ENCODE assay signal across 23 cellular contexts in the genomic region with DNA sequence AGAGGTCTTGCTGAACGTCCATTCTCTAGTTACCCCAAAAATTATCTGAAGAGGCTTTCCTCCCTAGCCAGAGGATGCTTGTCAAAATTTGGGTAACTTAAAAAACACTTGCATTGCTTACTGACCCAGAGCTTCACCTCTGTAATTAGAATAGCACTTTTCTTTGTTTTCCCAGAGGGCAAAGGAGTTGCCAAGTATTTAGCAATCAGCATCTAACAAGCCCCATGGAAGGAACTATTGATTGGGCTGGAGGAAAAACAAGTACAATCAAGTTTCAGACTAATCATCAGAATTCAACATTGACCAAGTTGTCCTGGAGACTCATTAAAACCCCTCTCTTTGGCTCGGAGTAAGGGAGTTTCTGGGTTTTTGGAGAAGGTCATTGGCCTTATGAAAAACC.
"Had no signal": no experiment of that assay in that cellular context is flagged by ENCODE, and none has a peak within 500 bp of the region (broad histone marks: within the 10 kb centered on the region; RNA-seq: fewer than 3 reads in every experiment).

No MANE protein-coding gene starts in this region.

- H3K36me3 ChIP-seq: colonic mucosa, esophagus muscularis mucosa, sigmoid colon, stomach, thyroid gland, vagina had no signal

- H3K27ac ChIP-seq: colonic mucosa, esophagus muscularis mucosa, psoas muscle, sigmoid colon, stomach, thyroid gland, vagina had no signal

- H3K4me1 ChIP-seq: colonic mucosa, psoas muscle, vagina had no signal

- ATAC-seq: mucosa of descending colon; natural killer cell treated with Interleukin-12 subunit alpha and Interleukin-12 subunit beta and Interleukin-15 and Interleukin-18, amount 100 ng/mL, for 72 hours; psoas muscle; stimulated activated effector memory CD8-positive, alpha-beta T cell treated with anti-CD3 and anti-CD28 coated beads, Interleukin-12 subunit alpha, Interleukin-12 subunit beta, amount 100 ng/mL, for 72 hours had no signal

- DNase-seq: colonic mucosa; effector CD8-positive, alpha-beta T cell; head of caudate nucleus; mesenchymal stem cell; mucosa of descending colon; naive B cell; nucleus accumbens; posterior cingulate gyrus; psoas muscle; sigmoid colon; stimulated activated CD4-positive, alpha-beta T cell treated with anti-CD3 and anti-CD28 coated beads, Interleukin-2, amount 100 ng/mL, for 24 hours; stimulated activated CD4-positive, alpha-beta T cell treated with anti-CD3 and anti-CD28 coated beads, Interleukin-4, amount 100 ng/mL, for 24 hours; stimulated activated naive CD4-positive, alpha-beta T cell treated with Interleukin-2 at 50 U/mL for 16 hours; stomach; thyroid gland; trophoblast cell had no signal

- H3K27me3 Mint-ChIP-seq: dendritic cell treated with granulocyte-macrophage colony-stimulating factor and Interleukin-4, amounts not matched to agents 40 ng/mL and 50 ng/mL, for 4 days had no signal

- H3K27me3 ChIP-seq: colonic mucosa, esophagus muscularis mucosa, sigmoid colon, stomach, thyroid gland, vagina had no signal

- H3K36me3 Mint-ChIP-seq: mesothelial cell of epicardium; naive B cell; natural killer cell treated with Interleukin-12 subunit alpha and Interleukin-12 subunit beta and Interleukin-15 and Interleukin-18, amount 100 ng/mL, for 72 hours; stimulated activated effector memory CD8-positive, alpha-beta T cell treated with anti-CD3 and anti-CD28 coated beads, Interleukin-12 subunit alpha, Interleukin-12 subunit beta, amount 100 ng/mL, for 72 hours had no signal

- H3K9me3 Mint-ChIP-seq: dendritic cell treated with granulocyte-macrophage colony-stimulating factor and Interleukin-4, amounts not matched to agents 40 ng/mL and 50 ng/mL, for 4 days; mesothelial cell of epicardium; naive B cell; natural killer cell treated with Interleukin-12 subunit alpha and Interleukin-12 subunit beta and Interleukin-15 and Interleukin-18, amount 100 ng/mL, for 72 hours; neural crest cell; stimulated activated effector memory CD8-positive, alpha-beta T cell treated with anti-CD3 and anti-CD28 coated beads, Interleukin-12 subunit alpha, Interleukin-12 subunit beta, amount 100 ng/mL, for 72 hours had no signal

- H3K27ac Mint-ChIP-seq: dendritic cell treated with granulocyte-macrophage colony-stimulating factor and Interleukin-4, amounts not matched to agents 40 ng/mL and 50 ng/mL, for 4 days; mesothelial cell of epicardium; natural killer cell treated with Interleukin-12 subunit alpha and Interleukin-12 subunit beta and Interleukin-15 and Interleukin-18, amount 100 ng/mL, for 72 hours; stimulated activated effector memory CD8-positive, alpha-beta T cell treated with anti-CD3 and anti-CD28 coated beads, Interleukin-12 subunit alpha, Interleukin-12 subunit beta, amount 100 ng/mL, for 72 hours had no signal

- H3K4me3 ChIP-seq: colonic mucosa, esophagus muscularis mucosa, mucosa of descending colon, psoas muscle, sigmoid colon, stomach, thyroid gland, vagina had no signal

- H3K4me3 Mint-ChIP-seq: dendritic cell treated with granulocyte-macrophage colony-stimulating factor and Interleukin-4, amounts not matched to agents 40 ng/mL and 50 ng/mL, for 4 days; mesothelial cell of epicardium; naive B cell; natural killer cell treated with Interleukin-12 subunit alpha and Interleukin-12 subunit beta and Interleukin-15 and Interleukin-18, amount 100 ng/mL, for 72 hours; neural crest cell; stimulated activated effector memory CD8-positive, alpha-beta T cell treated with anti-CD3 and anti-CD28 coated beads, Interleukin-12 subunit alpha, Interleukin-12 subunit beta, amount 100 ng/mL, for 72 hours had no signal

- H3K9me3 ChIP-seq: colonic mucosa, esophagus muscularis mucosa, mucosa of descending colon, psoas muscle, sigmoid colon, stomach, thyroid gland, vagina had no signal

- H3K4me1 Mint-ChIP-seq: mesothelial cell of epicardium; naive B cell; neural crest cell; stimulated activated effector memory CD8-positive, alpha-beta T cell treated with anti-CD3 and anti-CD28 coated beads, Interleukin-12 subunit alpha, Interleukin-12 subunit beta, amount 100 ng/mL, for 72 hours had no signal
